Comparison of ENCODE assay signal across 11 cellular contexts in genomic region chr14:94028450-94028826, GRCh38. TPM values are rescaled to one million over a fixed set of nuclear protein-coding genes. Genes with fewer than 3 reads are reported as not detected.
DNase-seq lines count a peak whose midpoint lies in the region; ATAC-seq and TF ChIP-seq lines count a peak whose summit lies in the region.
"Had no signal": no experiment of that assay in that cellular context is flagged by ENCODE, and none has a peak within 500 bp of the region (broad histone marks: within the 10 kb centered on the region; RNA-seq: fewer than 3 reads in every experiment).

No MANE protein-coding gene starts in this region.

- H3K9me3 ChIP-seq in CD8-positive, alpha-beta memory T cell (ENCODE audit: low read length), result no peaks in the 10 kb centered on the region
- H3K9me3 ChIP-seq in WERI-Rb-1 (ENCODE audit: severe bottlenecking), result no peaks in the 10 kb centered on the region
- H3K9me3 ChIP-seq: HAP-1, testis had no signal

- POLR2A ChIA-PET in CD8-positive, alpha-beta memory T cell (lab: Charles Lee), result no interaction called here

- H3K27me3 Mint-ChIP-seq in CD8-positive, alpha-beta memory T cell, result peaks cover 0 to 3% of the 10 kb centered on the region in 2 donors

- H3K27ac Mint-ChIP-seq in CD8-positive, alpha-beta memory T cell, result peak overlapping the region in 1 of 8 donors; percentile 23

- peaks cover 0 to 1% (median 0%) of the 10 kb centered on the region in 3 donors for H3K36me3 Mint-ChIP-seq in CD8-positive, alpha-beta memory T cell

- ATAC-seq in HG03060 (IDR thresholded peaks at IDR 0.05; ENCODE audit: low read depth, unreplicated experiment), result peak; percentile 37
- no peak for ATAC-seq in omental fat pad (ENCODE audit: low FRiP score)
- ATAC-seq in GM21528 (IDR thresholded peaks at IDR 0.05; ENCODE audit: low FRiP score, unreplicated experiment), result no peak

- H3K9me3 Mint-ChIP-seq in CD8-positive, alpha-beta memory T cell, result no peaks in the 10 kb centered on the region

- H3K4me1 ChIP-seq in CD8-positive, alpha-beta memory T cell (ENCODE audit: insufficient read depth, low read length), result peaks cover 5% of the 10 kb centered on the region
- H3K4me1 ChIP-seq: HAP-1, testis had no signal

- no peaks in the 10 kb centered on the region for H3K36me3 ChIP-seq in CD8-positive, alpha-beta memory T cell (ENCODE audit: insufficient read depth, low read length)
- no peaks in the 10 kb centered on the region for H3K36me3 ChIP-seq in WERI-Rb-1
- H3K36me3 ChIP-seq: HAP-1 had no signal

- H3K4me3 ChIP-seq in CD8-positive, alpha-beta memory T cell (ENCODE audit: low read length), result no peak overlapping the region
- no peak overlapping the region for H3K4me3 ChIP-seq in WERI-Rb-1 (ENCODE audit: low read depth, low read length)
- no peak overlapping the region for H3K4me3 ChIP-seq in fibroblast of pulmonary artery (replicated peaks; ENCODE audit: low read depth, low read length)
- H3K4me3 ChIP-seq: HAP-1, testis had no signal

- H3K27me3 ChIP-seq in CD8-positive, alpha-beta memory T cell (ENCODE audit: insufficient read depth, low read length, poor library complexity, severe bottlenecking), result no peaks in the 10 kb centered on the region
- no peaks in the 10 kb centered on the region for H3K27me3 ChIP-seq in WERI-Rb-1 (ENCODE audit: insufficient read depth, low read depth, severe bottlenecking)
- H3K27me3 ChIP-seq: testis had no signal

- no peak for DNase-seq in CD8-positive, alpha-beta memory T cell
- DNase-seq in WERI-Rb-1 (no peak), fibroblast of pulmonary artery (ENCODE audit: low read depth) (peak; percentile 31), NCI-H187 (lab: John Stamatoyannopoulos, UW) (no peak), putamen (ENCODE audit: low spot score) (no peak), omental fat pad (ENCODE audit: low spot score) (no peak)
- DNase-seq: NCI-H1930, testis had no signal

- CTCF ChIA-PET in CD8-positive, alpha-beta memory T cell (lab: Charles Lee), result interaction anchor here (1.1 to 4.3 kb wide), 6 partner anchors 8 to 108 kb away, joined by 3 to 29 read pairs (median 6); no protein-coding TSS in a partner anchor

- peaks cover 17 to 20% (median 17%) of the 10 kb centered on the region in 3 donors for H3K4me1 Mint-ChIP-seq in CD8-positive, alpha-beta memory T cell

- H3K27ac ChIP-seq in CD8-positive, alpha-beta memory T cell (ENCODE audit: low read depth, low read length), result no peak overlapping the region
- no peak overlapping the region for H3K27ac ChIP-seq in WERI-Rb-1
- H3K27ac ChIP-seq: testis had no signal

- TF ChIP-seq CTCF in WERI-Rb-1 (IDR thresholded peaks at IDR 0.05; ENCODE audit: low read depth, low read length), result peak; percentile 17; the same call in 1 of the 2 replicates
- TF ChIP-seq CTCF in fibroblast of pulmonary artery (IDR thresholded peaks at IDR 0.05; ENCODE audit: low read length, missing control alignments), result no peak
- TF ChIP-seq CTCF in omental fat pad (IDR thresholded peaks at IDR 0.05), result no peak

- H3K4me3 Mint-ChIP-seq in CD8-positive, alpha-beta memory T cell, result peak overlapping the region in 6 of 7 donors; percentile 29 to 80 (median 57)

RNA-seq across cellular contexts. Expression of gene OTUB2, which starts 2.3 kb away (rescaled TPM):
- 1 to 10 TPM; 1.1 to 1.8 TPM for total RNA-seq in CD8-positive, alpha-beta memory T cell
- 0.12 TPM for polyA plus RNA-seq in CD8-positive, alpha-beta memory T cell
- 1 to 10 TPM in 2 of 4 donors, under 1 TPM in 2; 0.47 to 1.7 (median 0.96) TPM for total RNA-seq in omental fat pad

RNA-seq across cellular contexts. Expression of gene CCDC197, which starts 31.3 kb away (rescaled TPM):
- not detected for total RNA-seq in CD8-positive, alpha-beta memory T cell
- not detected for polyA plus RNA-seq in CD8-positive, alpha-beta memory T cell
- total RNA-seq in omental fat pad, result not detected

RNA-seq across cellular contexts. Expression of gene ASB2, which starts 52.1 kb away (rescaled TPM):
- 10 to 100 TPM; 93.5 to 98.0 TPM for total RNA-seq in CD8-positive, alpha-beta memory T cell
- polyA plus RNA-seq in CD8-positive, alpha-beta memory T cell, result 4.8 TPM
- total RNA-seq in omental fat pad, result 1 to 10 TPM in 1 of 4 donors, under 1 TPM in 3; 0.36 to 2.4 (median 0.56) TPM

RNA-seq across cellular contexts. Expression of gene DDX24, which starts 52.6 kb away (rescaled TPM):
- total RNA-seq in CD8-positive, alpha-beta memory T cell, result 100 to 1,000 TPM; 274 to 283 TPM
- polyA plus RNA-seq in CD8-positive, alpha-beta memory T cell, result 287 TPM
- total RNA-seq in omental fat pad, result 100 to 1,000 TPM; 106 to 215 (median 147) TPM

RNA-seq across cellular contexts. Expression of gene IFI27L1, which starts 52.7 kb away (rescaled TPM):
- total RNA-seq in CD8-positive, alpha-beta memory T cell, result 10 to 100 TPM; 15.5 to 18.4 TPM
- 8.3 TPM for polyA plus RNA-seq in CD8-positive, alpha-beta memory T cell
- total RNA-seq in omental fat pad, result 10 to 100 TPM in 3 of 4 donors, 1 to 10 TPM in 1; 9.2 to 28.6 (median 13.1) TPM

Comparison
In these comparisons a context has a peak if more than half of its experiments do, and no peak if none do; other contexts are left out.
1. RNA of gene ASB2, which starts 52.1 kb away (total RNA-seq): 93.5 to 98.0 TPM in CD8-positive, alpha-beta memory T cell; 0.36 to 2.4 TPM in omental fat pad; every median in the first group is over 10 times any median in the second.